ENCODE assay signal across 18 cellular contexts in genomic region chr12:107336705-107337104, GRCh38.
DNase-seq lines count a peak whose midpoint lies in the region; ATAC-seq and TF ChIP-seq lines count a peak whose summit lies in the region.
"Had no signal": no experiment of that assay in that cellular context is flagged by ENCODE, and none has a peak within 500 bp of the region (broad histone marks: within the 10 kb centered on the region; RNA-seq: fewer than 3 reads in every experiment).

No MANE protein-coding gene starts in this region.

- CTCF ChIA-PET in Caco-2 (lab: Charles Lee) = no interaction called here

- peaks cover 0 to 5% of the 10 kb centered on the region in 2 donors for H3K9me3 Mint-ChIP-seq in activated T-cell treated with anti-CD3 and anti-CD28 coated beads, Interleukin-2, amount 50 U/mL, for 72 hours
- H3K9me3 Mint-ChIP-seq in Caco-2 (ENCODE audit: unreplicated experiment) = no peaks in the 10 kb centered on the region

- H3K27ac ChIP-seq in epithelial cell of prostate = peak overlapping the region; percentile 69
- H3K27ac ChIP-seq: Peyer's patch, SK-N-MC had no signal

- DNase-seq in activated T-cell treated with anti-CD3 and anti-CD28 coated beads, Interleukin-2, amount 50 U/mL, for 72 hours = no peak
- DNase-seq in activated T-cell treated with anti-CD3 and anti-CD28 coated beads, Interleukin-2, amount 50 U/mL, for 1 hour = no peak
- DNase-seq in NCI-H774 (lab: John Stamatoyannopoulos, UW) (peak; percentile 11), epithelial cell of prostate (ENCODE audit: low read depth, low spot score) (no peak), renal cortical epithelial cell (ENCODE audit: low read depth) (peak; percentile 78), Caco-2 (no peak), DMS153 treated with DMSO at 0.1 percent for 48 hours (lab: John Stamatoyannopoulos, UW; ENCODE audit: unreplicated experiment) (no peak)
- DNase-seq: BE2C, GF-D8, NCI-H1048, NCI-H1436 treated with DMSO at 0.1 percent for 48 hours, NCI-H2107, NCI-H345, NCI-H526, Peyer's patch, Right ventricle myocardium superior had no signal

- POLR2A ChIA-PET in Caco-2 (lab: Charles Lee) = no interaction called here

- H3K36me3 ChIP-seq in Caco-2 (ENCODE audit: control insufficient read depth, insufficient read depth, low read length) = no peaks in the 10 kb centered on the region
- H3K36me3 ChIP-seq: BE2C, HAP-1, Peyer's patch had no signal

- peak overlapping the region; percentile 18 for H3K27ac Mint-ChIP-seq in activated T-cell treated with anti-CD3 and anti-CD28 coated beads, Interleukin-2, amount 50 U/mL, for 72 hours
- no peak overlapping the region for H3K27ac Mint-ChIP-seq in Caco-2 (ENCODE audit: unreplicated experiment)

- BruUV-seq in Caco-2 (replicated peaks; lab: Mats Ljungman, UMichigan) = no TSS peak

- intact Hi-C loops in Caco-2 (cut with micrococcal nuclease; ENCODE audit: unreplicated experiment) = no loop called here

- no peaks in the 10 kb centered on the region for H3K4me1 ChIP-seq in Caco-2
- H3K4me1 ChIP-seq: BE2C, HAP-1, Peyer's patch had no signal

- H3K4me1 Mint-ChIP-seq in activated T-cell treated with anti-CD3 and anti-CD28 coated beads, Interleukin-2, amount 50 U/mL, for 72 hours (ENCODE audit: low read depth) = peaks cover 84% of the 10 kb centered on the region
- no peaks in the 10 kb centered on the region for H3K4me1 Mint-ChIP-seq in Caco-2 (ENCODE audit: low read depth, unreplicated experiment)

- H3K36me3 Mint-ChIP-seq in activated T-cell treated with anti-CD3 and anti-CD28 coated beads, Interleukin-2, amount 50 U/mL, for 72 hours (ENCODE audit: insufficient read depth in 2 of 2) = peaks cover 2 to 12% of the 10 kb centered on the region in 2 donors
- no peaks in the 10 kb centered on the region for H3K36me3 Mint-ChIP-seq in Caco-2 (ENCODE audit: insufficient read depth, unreplicated experiment)

- no peaks in the 10 kb centered on the region for H3K27me3 Mint-ChIP-seq in activated T-cell treated with anti-CD3 and anti-CD28 coated beads, Interleukin-2, amount 50 U/mL, for 72 hours (ENCODE audit: low read depth)
- H3K27me3 Mint-ChIP-seq in Caco-2 (ENCODE audit: insufficient read depth, unreplicated experiment) = peaks cover 19% of the 10 kb centered on the region

- no peak for TF ChIP-seq CTCF in Caco-2 (IDR thresholded peaks at IDR 0.05; ENCODE audit: insufficient read depth in 1 of 2, low read depth in 1 of 2, low read length in 1 of 2, severe bottlenecking in 1 of 2, unreplicated experiment in 1 of 2)

- no peak overlapping the region for H3K4me3 Mint-ChIP-seq in activated T-cell treated with anti-CD3 and anti-CD28 coated beads, Interleukin-2, amount 50 U/mL, for 72 hours
- no peak overlapping the region for H3K4me3 Mint-ChIP-seq in Caco-2 (ENCODE audit: unreplicated experiment)

- H3K4me3 ChIP-seq in Caco-2 (ENCODE audit: low read depth, low read length) = no peak overlapping the region
- H3K4me3 ChIP-seq: HAP-1, Peyer's patch, SK-N-MC had no signal

- H3K27me3 ChIP-seq in Caco-2 (replicated peaks; ENCODE audit: control insufficient read depth, insufficient read depth, low read length) = no peaks in the 10 kb centered on the region
- H3K27me3 ChIP-seq: Peyer's patch had no signal

- no peaks in the 10 kb centered on the region for H3K9me3 ChIP-seq in Caco-2
- H3K9me3 ChIP-seq: BE2C, HAP-1, Peyer's patch had no signal

- ATAC-seq in activated T-cell treated with anti-CD3 and anti-CD28 coated beads, Interleukin-2, amount 50 U/mL, for 72 hours (replicated peaks in 1 of 2) = no peak

Comparison
In these comparisons a context has a peak if more than half of its experiments do, and no peak if none do; other contexts are left out.
1. DNase-seq: peak in NCI-H774 (single experiment) and renal cortical epithelial cell (single experiment); none in activated T-cell treated with anti-CD3 and anti-CD28 coated beads, Interleukin-2, amount 50 U/mL, for 72 hours (0 of 2), activated T-cell treated with anti-CD3 and anti-CD28 coated beads, Interleukin-2, amount 50 U/mL, for 1 hour (single experiment), epithelial cell of prostate (single experiment), Caco-2 (0 of 2) and DMS153 treated with DMSO at 0.1 percent for 48 hours (single experiment).